In the genomic region with DNA sequence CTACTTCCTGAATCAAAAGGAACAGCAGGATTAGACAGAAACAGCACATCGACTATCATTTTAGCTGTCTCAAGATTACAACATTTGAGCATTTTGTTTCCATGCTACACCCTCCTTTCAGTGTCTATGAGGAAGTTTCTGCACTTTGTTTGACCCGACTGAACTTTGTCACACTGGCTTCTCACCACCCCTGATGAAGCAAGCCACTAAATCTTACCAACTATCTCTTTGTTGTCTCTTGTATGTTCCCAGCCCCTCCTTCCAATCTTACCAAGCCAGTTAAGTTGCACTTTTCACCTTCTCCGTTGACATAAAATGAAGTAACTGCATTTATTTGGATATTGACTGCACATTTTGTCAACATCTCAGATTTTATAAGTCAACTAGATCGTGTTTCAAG, we compare ENCODE assay signal across 1 cellular context.
TF ChIP-seq lines count a peak whose summit lies in the region.

No MANE protein-coding gene starts in this region.

TF ChIP-seq in K562, 482 proteins besides CTCF, POLR2A, EP300 and RAD21:
- TF ChIP-seq, protein P1, sequence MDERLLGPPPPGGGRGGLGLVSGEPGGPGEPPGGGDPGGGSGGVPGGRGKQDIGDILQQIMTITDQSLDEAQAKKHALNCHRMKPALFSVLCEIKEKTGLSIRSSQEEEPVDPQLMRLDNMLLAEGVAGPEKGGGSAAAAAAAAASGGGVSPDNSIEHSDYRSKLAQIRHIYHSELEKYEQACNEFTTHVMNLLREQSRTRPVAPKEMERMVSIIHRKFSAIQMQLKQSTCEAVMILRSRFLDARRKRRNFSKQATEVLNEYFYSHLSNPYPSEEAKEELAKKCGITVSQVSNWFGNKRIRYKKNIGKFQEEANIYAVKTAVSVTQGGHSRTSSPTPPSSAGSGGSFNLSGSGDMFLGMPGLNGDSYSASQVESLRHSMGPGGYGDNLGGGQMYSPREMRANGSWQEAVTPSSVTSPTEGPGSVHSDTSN (CRISPR knock-in tag; IDR thresholded peaks at IDR 0.05; ENCODE audit: low read depth), result no peak
- TF ChIP-seq, protein P1 (tag; conservative IDR thresholded peaks at IDR 0.05; ENCODE audit: low read depth), result peak; percentile 45
- TF ChIP-seq LEF1 (IDR thresholded peaks at IDR 0.05), result no peak
